Comparison of ENCODE assay signal across 14 cellular contexts in the genomic region with DNA sequence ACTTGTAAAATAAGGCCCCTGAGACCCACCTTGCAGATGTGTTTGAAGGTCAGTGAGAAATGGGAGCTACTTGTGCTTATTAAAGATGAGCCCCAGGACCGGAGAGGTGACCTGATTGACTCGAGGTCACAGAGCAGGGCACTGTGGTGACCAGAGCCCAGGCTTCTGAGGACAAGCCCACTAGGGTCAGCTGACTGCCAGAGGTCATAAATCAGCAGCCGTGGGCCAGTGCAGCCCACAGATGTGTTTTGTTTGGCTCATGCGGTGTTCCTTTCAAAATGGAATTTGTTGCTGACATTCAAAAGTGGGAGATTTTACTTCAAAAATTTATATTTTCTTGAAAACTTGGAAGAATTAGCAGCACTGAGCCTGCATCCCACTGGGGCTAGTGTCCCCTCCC. TPM values are rescaled to one million over a fixed set of nuclear protein-coding genes. Genes with fewer than 3 reads are reported as not detected.
DNase-seq lines count a peak whose midpoint lies in the region; ATAC-seq and TF ChIP-seq lines count a peak whose summit lies in the region.
"Had no signal": no experiment of that assay in that cellular context is flagged by ENCODE, and none has a peak within 500 bp of the region (broad histone marks: within the 10 kb centered on the region; RNA-seq: fewer than 3 reads in every experiment).

No MANE protein-coding gene starts in this region.

- H3K9me3 ChIP-seq in AG04450 (ENCODE audit: control insufficient read depth, insufficient read depth, low read length) (no peaks in the 10 kb centered on the region), SK-N-MC (ENCODE audit: low read depth, low read length) (no peaks in the 10 kb centered on the region), heart right ventricle (no peaks in the 10 kb centered on the region), osteoblast (ENCODE audit: low read depth, low read length) (no peaks in the 10 kb centered on the region)

- POLR2A ChIA-PET in AG04450 (lab: Yijun Ruan, JAX) = interaction anchor here (0.6 to 2.6 kb wide), 6 partner anchors 11 to 562 kb away, joined by 3 to 9 read pairs (median 6); a partner anchor contains a TSS

- H3K36me3 ChIP-seq in SK-N-MC (ENCODE audit: insufficient read depth, low read length) (peaks cover 35% of the 10 kb centered on the region; the same call in 1 of the 2 replicates), heart right ventricle (peaks cover 0 to 37% (median 0%) of the 10 kb centered on the region in 9 donors), osteoblast (ENCODE audit: insufficient read depth, low read length) (no peaks in the 10 kb centered on the region)

- peaks cover 78% of the 10 kb centered on the region for H3K79me2 ChIP-seq in osteoblast (ENCODE audit: insufficient read depth, low read length)

- 43 to 53% methylated on average over 4 of the region's 4 CpGs for WGBS in heart right ventricle, 2 donors

- DNase-seq in AG04450 (ENCODE audit: low read depth, low spot score) = no peak
- no peak for DNase-seq in SK-N-MC (ENCODE audit: low read depth, low spot score)
- DNase-seq in heart right ventricle = peak in 1 of 2 donors; percentile 34
- no peak for DNase-seq in osteoblast (ENCODE audit: insufficient read length, low spot score, missing footprints)
- DNase-seq in OCI-M1 (lab: John Stamatoyannopoulos, UW) = no peak
- DNase-seq in NCI-H82 (lab: John Stamatoyannopoulos, UW) = no peak
- DNase-seq in H4 (ENCODE audit: low spot score) = no peak
- DNase-seq in activated CD8-positive, alpha-beta memory T cell treated with anti-CD3 and anti-CD28 coated beads for 24 hours = no peak
- DNase-seq: activated CD8-positive, alpha-beta memory T cell treated with anti-CD3 and anti-CD28 coated beads, Interleukin-2, amount 50 U/mL, for 4 hours; central memory CD4-positive, alpha-beta T cell; Karpas-422; NCI-H524 treated with DMSO at 0.1 percent for 48 hours; T-helper 2 cell had no signal

- intact Hi-C loops in heart right ventricle (cut with DNase I) = loop anchor here in 1 of 10 donors (5.0 kb wide), 1 partner anchor 35 kb away; no protein-coding TSS in a partner anchor

- CTCF ChIA-PET in AG04450 (lab: Charles Lee) = interaction anchor here (0.8 kb wide), 1 partner anchor 36 kb away, joined by 3 read pairs; no protein-coding TSS in a partner anchor

- H3K4me3 ChIP-seq in AG04450 (ENCODE audit: low read depth, low read length) = no peak overlapping the region
- H3K4me3 ChIP-seq in SK-N-MC = 0 out of 2 replicates have a peak overlapping the region, but pooled peaks have one; percentile 38
- H3K4me3 ChIP-seq in heart right ventricle = no peak overlapping the region
- no peak overlapping the region for H3K4me3 ChIP-seq in osteoblast (ENCODE audit: insufficient read depth, low read length)

- H3K27ac ChIP-seq in AG04450 (ENCODE audit: low read depth, low read length) (peak overlapping the region; percentile 96), SK-N-MC (peak overlapping the region; percentile 90), heart right ventricle (peak overlapping the region; percentile 46 to 82 (median 74)), osteoblast (ENCODE audit: low read depth, low read length) (peak overlapping the region; percentile 75)
- H3K27ac ChIP-seq: parathyroid adenoma had no signal

- no peaks in the 10 kb centered on the region for H3K27me3 ChIP-seq in AG04450 (ENCODE audit: control insufficient read depth, insufficient read depth, low read length)
- no peaks in the 10 kb centered on the region for H3K27me3 ChIP-seq in heart right ventricle
- no peaks in the 10 kb centered on the region for H3K27me3 ChIP-seq in osteoblast (ENCODE audit: insufficient read depth, low read length)

- peak overlapping the region; percentile 49 for H3K9ac ChIP-seq in SK-N-MC (ENCODE audit: insufficient read length)
- H3K9ac ChIP-seq: parathyroid adenoma had no signal

- H2AFZ ChIP-seq in osteoblast (ENCODE audit: low read length) = no peak overlapping the region
- H2AFZ ChIP-seq: parathyroid adenoma had no signal

- H3K4me2 ChIP-seq in osteoblast (ENCODE audit: insufficient read depth, low read length) = peak overlapping the region; percentile 38

- H4K20me1 ChIP-seq in osteoblast (ENCODE audit: insufficient read depth, low read length) = peaks cover 41% of the 10 kb centered on the region

- peak in 3 of 8 donors; percentile 18 to 23 (median 18) for ATAC-seq in heart right ventricle

- TF ChIP-seq CTCF in AG04450 (IDR thresholded peaks at IDR 0.05; ENCODE audit: low read depth, low read length) = no peak
- no peak for TF ChIP-seq CTCF in heart right ventricle (IDR thresholded peaks at IDR 0.05)
- no peak for TF ChIP-seq CTCF in osteoblast (IDR thresholded peaks at IDR 0.05; ENCODE audit: extremely low read depth, low read depth, low read length)

- H3K4me1 ChIP-seq in heart right ventricle (peaks cover 35 to 95% (median 79%) of the 10 kb centered on the region in 9 donors), osteoblast (ENCODE audit: insufficient read depth, low read length) (peaks cover 34% of the 10 kb centered on the region)

RNA-seq across cellular contexts. Expression of a gene that starts 24.5 kb away (rescaled TPM):
- polyA plus RNA-seq in AG04450 (2011; rRNA removed) (46.5 and 49.1 TPM in 2 replicates), heart right ventricle (10 to 100 TPM; 15.6 to 44.0 TPM)
- polyA minus RNA-seq in AG04450 (2011; rRNA and poly(A)+ RNA removed) = 27.6 and 33.1 TPM in 2 replicates
- total RNA-seq in heart right ventricle (10 to 100 TPM; 12.3 to 28.0 (median 17.3) TPM), osteoblast (70.7 and 77.1 TPM in 2 replicates)
- total RNA-seq in H4 (2014; rRNA removed; shearing (Covaris generic)) = 17.6 and 31.9 TPM in 2 replicates
